In the genomic region with DNA sequence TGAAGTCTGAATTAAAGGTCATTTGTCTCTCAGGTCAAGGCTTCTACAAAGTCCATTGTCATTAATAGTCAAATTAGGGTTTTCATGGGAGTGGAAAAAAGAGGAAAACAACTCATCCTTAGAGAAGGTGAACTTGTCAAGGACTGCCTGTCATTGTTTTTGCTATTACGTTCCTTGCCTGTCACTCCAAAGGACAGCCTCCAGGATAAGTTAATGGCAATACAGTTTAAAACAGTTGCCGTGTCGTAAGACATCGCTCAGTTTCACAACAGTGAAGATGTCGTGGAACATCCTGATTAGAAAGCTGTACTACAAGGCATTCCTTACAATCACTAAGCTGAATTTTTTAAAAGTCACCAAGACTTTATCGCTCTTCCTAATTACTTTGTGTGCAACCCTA, we compare ENCODE assay signal across 36 cellular contexts.
"Had no signal": no experiment of that assay in that cellular context is flagged by ENCODE, and none has a peak within 500 bp of the region (broad histone marks: within the 10 kb centered on the region; RNA-seq: fewer than 3 reads in every experiment).

No MANE protein-coding gene starts in this region.

- DNase-seq: Kasumi-1, MG63, MM.1S, MV-4-11, NCI-H1048, NCI-H1092, NCI-H1092 treated with DMSO at 0.1 percent for 48 hours, NCI-H1105, NCI-H1105 treated with DMSO at 0.1 percent for 48 hours, NCI-H1417, NCI-H1417 treated with DMSO at 0.1 percent for 48 hours, NCI-H1436, NCI-H1436 treated with DMSO at 0.1 percent for 48 hours, NCI-H146, NCI-H1694, NCI-H1694 treated with DMSO at 0.1 percent for 48 hours, NCI-H187, NCI-H187 treated with DMSO at 0.1 percent for 48 hours, NCI-H1930, NCI-H2029, NCI-H2029 treated with DMSO at 0.1 percent for 48 hours, NCI-H2081, NCI-H2081 treated with DMSO at 0.1 percent for 48 hours, NCI-H2107, NCI-H2171, NCI-H2171 treated with DMSO at 0.1 percent for 48 hours, NCI-H2227 treated with DMSO at 0.1 percent for 48 hours, NCI-H226, NCI-H345, NCI-H446, NCI-H446 treated with DMSO at 0.1 percent for 48 hours, NCI-H510A, NCI-H510A treated with DMSO at 0.1 percent for 48 hours, NCI-H524, NCI-H524 treated with DMSO at 0.1 percent for 48 hours, NCI-H526 had no signal

- H3K27me3 ChIP-seq: MG63 had no signal

- H3K4me3 ChIP-seq: MG63 had no signal

- H3K9me3 ChIP-seq: MG63 had no signal

- H3K36me3 ChIP-seq: MG63 had no signal
